Comparison of ENCODE assay signal across 15 cellular contexts in the genomic region with DNA sequence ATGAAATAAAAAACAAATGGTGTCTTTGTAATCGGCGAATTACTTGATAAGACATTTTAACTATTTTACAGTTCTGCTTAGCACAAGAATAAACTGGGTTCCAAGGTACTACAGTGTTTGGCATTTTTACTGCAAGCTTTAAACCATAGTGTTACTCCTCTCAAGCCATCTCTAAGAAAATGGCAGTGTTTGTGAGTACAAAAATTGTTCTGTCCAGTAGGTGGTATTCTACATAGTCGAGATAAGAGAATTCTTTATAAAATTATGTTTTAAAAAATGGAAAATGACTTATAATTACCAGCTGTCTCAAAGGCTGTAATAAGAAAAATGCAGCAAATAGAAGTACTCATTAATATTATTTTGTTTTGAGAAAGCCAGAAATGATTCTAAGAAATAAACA.
"Had no signal": no experiment of that assay in that cellular context is flagged by ENCODE, and none has a peak within 500 bp of the region (broad histone marks: within the 10 kb centered on the region; RNA-seq: fewer than 3 reads in every experiment).

No MANE protein-coding gene starts in this region.

- H3K27ac Mint-ChIP-seq: activated naive CD4-positive, alpha-beta T cell treated with anti-CD3 and anti-CD28 coated beads for 36 hours; activated T-helper 17 cell treated with anti-CD3 and anti-CD28 coated beads, Interleukin-2, amount 50 U/mL, for 72 hours had no signal

- H3K4me3 Mint-ChIP-seq: activated CD8-positive, alpha-beta T cell treated with anti-CD3 and anti-CD28 coated beads for 36 hours; activated naive CD4-positive, alpha-beta T cell treated with anti-CD3 and anti-CD28 coated beads for 36 hours had no signal

- H3K4me3 ChIP-seq: body of pancreas, right atrium auricular region had no signal

- H3K27ac ChIP-seq: body of pancreas, right atrium auricular region had no signal

- H3K36me3 ChIP-seq: neutrophil had no signal

- DNase-seq: activated CD4-positive, alpha-beta T cell treated with anti-CD3 and anti-CD28 coated beads for 4 hours; activated CD8-positive, alpha-beta memory T cell treated with anti-CD3 and anti-CD28 coated beads, Interleukin-2, amount 50 U/mL, for 4 hours; activated CD8-positive, alpha-beta T cell treated with anti-CD3 and anti-CD28 coated beads for 36 hours; activated naive CD4-positive, alpha-beta T cell treated with anti-CD3 and anti-CD28 coated beads for 36 hours; body of pancreas; dermis blood vessel endothelial cell; left colon; naive B cell; posterior cingulate gyrus; small intestine; T-helper 1 cell; trophoblast cell had no signal

- H3K27me3 Mint-ChIP-seq: activated CD8-positive, alpha-beta T cell treated with anti-CD3 and anti-CD28 coated beads for 36 hours; activated T-helper 17 cell treated with anti-CD3 and anti-CD28 coated beads, Interleukin-2, amount 50 U/mL, for 72 hours; naive B cell had no signal

- ATAC-seq: activated CD8-positive, alpha-beta T cell treated with anti-CD3 and anti-CD28 coated beads for 36 hours; activated T-helper 17 cell treated with anti-CD3 and anti-CD28 coated beads, Interleukin-2, amount 50 U/mL, for 72 hours; body of pancreas; left colon had no signal

- H3K9me3 ChIP-seq: body of pancreas, neutrophil, right atrium auricular region had no signal
